Comparison of ENCODE assay signal across 28 cellular contexts in genomic region chr17:39011907-39012468, GRCh38. TPM values are rescaled to one million over a fixed set of nuclear protein-coding genes. Genes with fewer than 3 reads are reported as not detected.
A peak's percentile ranks its signal among the peaks of the same experiment; 100 is the strongest.
DNase-seq lines count a peak whose midpoint lies in the region; ATAC-seq, FAIRE-seq and TF ChIP-seq lines count a peak whose summit lies in the region.
"Had no signal": no experiment of that assay in that cellular context is flagged by ENCODE, and none has a peak within 500 bp of the region (broad histone marks: within the 10 kb centered on the region; RNA-seq: fewer than 3 reads in every experiment).

No MANE protein-coding gene starts in this region.

- POLR2A ChIA-PET in H1 (lab: Charles Lee; ENCODE audit: partially characterized antibody), result interaction anchor here (0.6 to 1.5 kb wide), 4 partner anchors 9 to 389 kb away, joined by 3 to 9 read pairs (median 4); partner anchors contain the start of gene FBXL20

- no peaks in the 10 kb centered on the region for H3K79me2 ChIP-seq in H1 (ENCODE audit: control insufficient read depth in 1 of 2, insufficient read depth in 2 of 2, low read length in 2 of 2)

- intact Hi-C loops in Right ventricle myocardium inferior (cut with DNase I), result no loop called here

- FAIRE-seq in H1 (lab: Jason Lieb, UNC), result peak; percentile 39
- FAIRE-seq: A204.1, G401.6 had no signal

- H3K27me3 ChIP-seq in right atrium auricular region (no peaks in the 10 kb centered on the region), H1 (replicated peaks in 1 of 4; ENCODE audit: control insufficient read depth in 3 of 4, extremely low read depth in 1 of 4, insufficient read depth in 3 of 4, low read length in 3 of 4) (no peaks in the 10 kb centered on the region)
- H3K27me3 ChIP-seq: BLaER1 treated with 17β-estradiol and CSF1 and Interleukin-3, amounts not matched to agents 10 nM and 100 nM; upper lobe of left lung had no signal

- H4K5ac ChIP-seq in H1 (ENCODE audit: insufficient read length, low read depth, low read length), result no peak overlapping the region

- H4K8ac ChIP-seq in H1 (ENCODE audit: extremely low read depth, insufficient read depth, low read length), result peak overlapping the region; percentile 79; the same call in 1 of the 2 replicates

- H3K9me3 ChIP-seq in right atrium auricular region (no peaks in the 10 kb centered on the region), H1 (ENCODE audit: insufficient read depth in 2 of 2, low read depth in 1 of 2, low read length in 1 of 2) (peaks cover 0 to 3% of the 10 kb centered on the region in 2 experiments; a peak in 1 of 4 replicates)
- H3K9me3 ChIP-seq: SK-N-SH, upper lobe of left lung had no signal

- H3K4me1 ChIP-seq in right atrium auricular region (peaks cover 0 to 15% of the 10 kb centered on the region in 2 donors), H1 (replicated peaks in 1 of 4; ENCODE audit: control insufficient read depth in 3 of 4, insufficient read depth in 4 of 4, low read length in 3 of 4) (peaks cover 0 to 4% (median 0%) of the 10 kb centered on the region in 4 experiments; a peak in 3 of 7 replicates)
- H3K4me1 ChIP-seq: upper lobe of left lung had no signal

- H4K20me1 ChIP-seq in H1 (replicated peaks in 1 of 2; ENCODE audit: control insufficient read depth in 1 of 2, insufficient read depth in 2 of 2, low read length in 2 of 2), result no peaks in the 10 kb centered on the region
- H4K20me1 ChIP-seq: BLaER1 treated with 17β-estradiol and CSF1 and Interleukin-3, amounts not matched to agents 10 nM and 100 nM had no signal

- ATAC-seq in Right ventricle myocardium inferior (no peak), GM21381 (IDR thresholded peaks at IDR 0.05; ENCODE audit: unreplicated experiment) (no peak)
- ATAC-seq: stimulated activated naive CD8-positive, alpha-beta T cell treated with anti-CD3 and anti-CD28 coated beads, Interleukin-15, amount 100 ng/mL, for 72 hours had no signal

- H2BK120ac ChIP-seq in H1 (replicated peaks; ENCODE audit: low read depth, low read length), result no peak overlapping the region

- H2BK12ac ChIP-seq in H1 (ENCODE audit: low read depth, low read length), result peak overlapping the region; percentile 87; the same call in 1 of the 2 replicates

- 0 out of 4 replicates have a peak, but pooled peaks of 1 of the 2 experiments have one; percentile 7 for TF ChIP-seq RAD21 in H1 (IDR thresholded peaks at IDR 0.05 in 1 of 2, conservative IDR thresholded peaks at IDR 0.05 in 1 of 2; ENCODE audit: low read depth in 2 of 2, low read length in 2 of 2)

- 0 out of 2 replicates have a peak overlapping the region, but pooled peaks have one; percentile 19 for H2AFZ ChIP-seq in H1 (ENCODE audit: low read length)

- H2BK15ac ChIP-seq in H1 (ENCODE audit: low read length), result no peak overlapping the region

- H3K27ac ChIP-seq in right atrium auricular region, result no peak overlapping the region
- H3K27ac ChIP-seq in H1 (ENCODE audit: low read depth, low read length), result no peak overlapping the region
- H3K27ac ChIP-seq: BLaER1 treated with 17β-estradiol and CSF1 and Interleukin-3, amounts not matched to agents 10 nM and 100 nM; upper lobe of left lung had no signal

- TF ChIP-seq POLR2A in H1 (IDR thresholded peaks at IDR 0.05; ENCODE audit: control extremely low read depth in 1 of 2, low read depth in 2 of 2, low read length in 2 of 2), result no peak

- H3K23ac ChIP-seq in H1 (ENCODE audit: insufficient read length), result no peak overlapping the region

- peak overlapping the region; percentile 71; the same call in 1 of the 2 replicates for H2BK5ac ChIP-seq in H1 (ENCODE audit: low read depth, low read length)

- no peaks in the 10 kb centered on the region for H3K79me1 ChIP-seq in H1 (ENCODE audit: low read depth, low read length)

- no peak overlapping the region for H3K4me3 ChIP-seq in right atrium auricular region
- peak overlapping the region; percentile 20 to 51 (median 37); a peak in 7 of 8 replicates for H3K4me3 ChIP-seq in H1 (ENCODE audit: extremely low read depth in 1 of 4, insufficient read depth in 2 of 4, low read depth in 3 of 4, low read length in 4 of 4)
- H3K4me3 ChIP-seq: BLaER1 treated with 17β-estradiol and CSF1 and Interleukin-3, amounts not matched to agents 10 nM and 100 nM; upper lobe of left lung had no signal

- H3K14ac ChIP-seq in H1 (ENCODE audit: insufficient read length), result no peak overlapping the region

- H3K56ac ChIP-seq in H1 (replicated peaks; ENCODE audit: insufficient read length, low read depth, low read length), result no peak overlapping the region

- CTCF ChIA-PET in H1 (lab: Charles Lee; ENCODE audit: partially characterized antibody), result interaction anchor here (0.6 to 1.6 kb wide), 10 partner anchors 9 to 336 kb away, joined by 3 to 14 read pairs (median 3); no protein-coding TSS in a partner anchor

- WGBS in H1 (ENCODE audit: extremely low coverage in 1 of 2, insufficient coverage in 1 of 2, insufficient read length in 1 of 2, insufficient replicate concordance in 2 of 2, low coverage in 1 of 2, low lambda C conversion rate in 2 of 2, missing lambda C conversion rate in 1 of 2), 2 experiments, result 11% methylated on average over 9 of the region's 14 CpGs; no CpG with 5 or more reads in 1 of the 2 experiments

- H3K4ac ChIP-seq in H1 (replicated peaks; ENCODE audit: insufficient read length, low read depth, low read length), result no peak overlapping the region

- no peak overlapping the region for H4K91ac ChIP-seq in H1 (replicated peaks; ENCODE audit: insufficient read length, low read length)

- TF ChIP-seq CTCF in right atrium auricular region (IDR thresholded peaks at IDR 0.05) (no peak), H1 (IDR thresholded peaks at IDR 0.05; ENCODE audit: control extremely low read depth in 1 of 3, insufficient read depth in 1 of 3, low read depth in 1 of 3, low read length in 3 of 3) (peak; percentile 26 to 65 (median 52); a peak in 2 of 4 replicates), GM13976 (IDR thresholded peaks at IDR 0.05; ENCODE audit: borderline replicate concordance, control extremely low read depth, extremely low read depth, insufficient read depth, missing control alignments) (no peak)

- H2BK20ac ChIP-seq in H1 (ENCODE audit: low read length), result peak overlapping the region; percentile 91; the same call in 1 of the 2 replicates

- no peak overlapping the region for H2AK5ac ChIP-seq in H1 (ENCODE audit: low read depth, low read length)

- TF ChIP-seq EP300 in H1 (IDR thresholded peaks at IDR 0.05; ENCODE audit: borderline replicate concordance in 1 of 2, low read depth in 2 of 2, low read length in 2 of 2), result no peak

- H3K18ac ChIP-seq in H1 (ENCODE audit: extremely low read depth, low read length), result no peak overlapping the region

- peak overlapping the region in 1 of 4 experiments; percentile 13; a peak in 1 of 7 replicates for H3K9ac ChIP-seq in H1 (replicated peaks in 1 of 4; ENCODE audit: extremely low read depth in 1 of 4, low read depth in 3 of 4, low read length in 3 of 4)
- H3K9ac ChIP-seq: BLaER1 treated with 17β-estradiol and CSF1 and Interleukin-3, amounts not matched to agents 10 nM and 100 nM; SK-N-SH had no signal

- no peaks in the 10 kb centered on the region for H3K36me3 ChIP-seq in right atrium auricular region
- H3K36me3 ChIP-seq in H1 (ENCODE audit: control insufficient read depth in 2 of 4, insufficient read depth in 4 of 4, low read length in 3 of 4), result no peaks in the 10 kb centered on the region
- H3K36me3 ChIP-seq: BLaER1 treated with 17β-estradiol and CSF1 and Interleukin-3, amounts not matched to agents 10 nM and 100 nM; upper lobe of left lung had no signal

- in situ Hi-C loops in GM13976 (cut with MboI; ENCODE audit: low sequenced_read_pairs, unreplicated experiment), result no loop called here

- peak overlapping the region; percentile 61 to 63 for H3K4me2 ChIP-seq in H1 (ENCODE audit: insufficient read depth in 1 of 2, low read depth in 2 of 2, low read length in 2 of 2)
- H3K4me2 ChIP-seq: BLaER1 treated with 17β-estradiol and CSF1 and Interleukin-3, amounts not matched to agents 10 nM and 100 nM; SK-N-SH had no signal

- 0 out of 2 replicates have a peak, but pooled peaks cover 3% of the 10 kb centered on the region for H3K23me2 ChIP-seq in H1 (ENCODE audit: low read depth, low read length)

- peak; percentile 34 for DNase-seq in right atrium auricular region (ENCODE audit: low spot score)
- DNase-seq in Right ventricle myocardium inferior (ENCODE audit: missing footprints), result no peak
- DNase-seq in H1 (ENCODE audit: low read depth in 1 of 2, low spot score in 2 of 2), result peak; percentile 29 to 77
- peak; percentile 72 for DNase-seq in iPS-NIHi7 (ENCODE audit: extremely low spot score)
- DNase-seq in NOMO-1 treated with DMSO at 0.1 percent for 48 hours (lab: John Stamatoyannopoulos, UW; ENCODE audit: unreplicated experiment), result no peak
- no peak for DNase-seq in C1 segment of cervical spinal cord (lab: John Stamatoyannopoulos, UW)
- no peak for DNase-seq in GM13976 (ENCODE audit: low spot score)
- DNase-seq: activated B cell treated with CpG ODN at 0.5 μM for 24 hours; activated CD4-positive, alpha-beta T cell treated with anti-CD3 and anti-CD28 coated beads, Interleukin-2, amount 50 U/mL, for 48 hours; amygdala; foreskin fibroblast; NCI-H187 treated with DMSO at 0.1 percent for 48 hours; NK-92 treated with Interleukin-12 subunit alpha and Interleukin-12 subunit beta, amount 100 ng/mL, for 24 hours; SK-N-SH; stimulated activated CD4-positive, alpha-beta T cell treated with anti-CD3 and anti-CD28 coated beads, Interleukin-4, amount 100 ng/mL, for 24 hours; stimulated activated naive CD8-positive, alpha-beta T cell treated with anti-CD3 and anti-CD28 coated beads, Interleukin-15, amount 100 ng/mL, for 72 hours had no signal

TF ChIP-seq in H1, 55 proteins besides CTCF, POLR2A, EP300 and RAD21 (continues in another document):
- TF ChIP-seq SP4 (IDR thresholded peaks at IDR 0.05; ENCODE audit: low read length), result no peak
- 0 out of 2 replicates have a peak, but pooled peaks have one; percentile 17 for TF ChIP-seq TCF12 (IDR thresholded peaks at IDR 0.05; ENCODE audit: low read depth, low read length)
- peak; percentile 67 for TF ChIP-seq CTBP2 (IDR thresholded peaks at IDR 0.05; ENCODE audit: borderline replicate concordance, insufficient read depth, insufficient read length, low read length)
- TF ChIP-seq CREB1 (IDR thresholded peaks at IDR 0.05), result no peak
- peak; percentile 83 for TF ChIP-seq ASH2L (IDR thresholded peaks at IDR 0.05; ENCODE audit: low read length)
- TF ChIP-seq HDAC2 (IDR thresholded peaks at IDR 0.05; ENCODE audit: borderline replicate concordance in 1 of 2, low read depth in 2 of 2, low read length in 2 of 2), result peak; percentile 30 to 38; a peak in 1 of 4 replicates

RNA-seq across cellular contexts. Expression of gene FBXO47, which starts 44.8 kb away (rescaled TPM):
- total RNA-seq in right atrium auricular region (not detected), Right ventricle myocardium inferior (not detected)
- not detected in 2 replicates for total RNA-seq in H1 (2021; fragmentation: NEBNext Ultra II Directional; extraction: Animal tissue kit (Norgen Biotek cat#: 25700))
- not detected in 2 replicates for polyA plus RNA-seq in H1 (2011; rRNA removed)
- not detected for polyA plus RNA-seq in H1 (2011; cell fraction: cytosol; rRNA removed)
- polyA plus RNA-seq in H1 (2011; cell fraction: nucleus; rRNA removed), result not detected
- not detected in 4 replicates for polyA plus RNA-seq in H1 (2012, experiment 1 of 2)
- polyA plus RNA-seq in H1 (2012, experiment 2 of 2), result not detected
- 0.04 TPM for polyA plus RNA-seq in H1 (2013, experiment 1 of 2)
- not detected for polyA plus RNA-seq in H1 (2013, experiment 2 of 2)
- polyA minus RNA-seq in H1 (2011; rRNA and poly(A)+ RNA removed), result not detected in 2 replicates
- polyA minus RNA-seq in H1 (2011; cell fraction: cytosol; rRNA and poly(A)+ RNA removed), result not detected
- not detected for polyA minus RNA-seq in H1 (2011; cell fraction: nucleus; rRNA and poly(A)+ RNA removed)
- total RNA-seq: activated B cell treated with CpG ODN at 0.5 μM for 24 hours; cardiac septum; epithelial cell of proximal tubule; lower leg skin; mucosa of gallbladder; renal cortical epithelial cell; RPMI7951; T-helper 2 cell treated with Interferon-gamma antibody and Interleukin-4, amounts not matched to agents 100 ng/mL and 5 ng/mL, for 36 hours; upper lobe of left lung had no signal
- polyA plus RNA-seq: SK-N-SH had no signal

Comparison
In these comparisons a context has a peak if more than half of its experiments do, and no peak if none do; other contexts are left out.
1. DNase-seq: peak in right atrium auricular region (single experiment), H1 (2 of 2) and iPS-NIHi7 (single experiment); none in Right ventricle myocardium inferior (single experiment), NOMO-1 treated with DMSO at 0.1 percent for 48 hours (single experiment), C1 segment of cervical spinal cord (0 of 14) and GM13976 (single experiment).
2. H3K4me3 ChIP-seq: peak in H1 (4 of 4); none in right atrium auricular region (0 of 2).
3. CTCF ChIP-seq: peak in H1 (3 of 3); none in right atrium auricular region (0 of 2) and GM13976 (single experiment).